In genomic region chr9:124939944-124940343, GRCh38 we compare ENCODE assay signal across 8 cellular contexts. TPM values are rescaled to one million over a fixed set of nuclear protein-coding genes. Genes with fewer than 3 reads are reported as not detected.
DNase-seq lines count a peak whose midpoint lies in the region; ATAC-seq and TF ChIP-seq lines count a peak whose summit lies in the region.

No MANE protein-coding gene starts in this region.

- peaks cover 11 to 22% (median 13%) of the 10 kb centered on the region in 4 donors for H3K4me1 ChIP-seq in upper lobe of left lung

- no peaks in the 10 kb centered on the region for H3K27me3 ChIP-seq in upper lobe of left lung

- DNase-seq in activated naive CD4-positive, alpha-beta T cell treated with Interleukin-2 at 50 U/mL for 16 hours, result no peak
- DNase-seq in memory B cell (ENCODE audit: low spot score in 2 of 2), result no peak
- DNase-seq in upper lobe of left lung, result no peak
- DNase-seq in COLO829 (ENCODE audit: low spot score), result no peak
- DNase-seq in T-helper 9 cell, result no peak

- H3K36me3 Mint-ChIP-seq in activated naive CD4-positive, alpha-beta T cell treated with anti-CD3 and anti-CD28 coated beads, Interleukin-2, amount 50 U/mL, for 24 hours, result peaks cover 11% of the 10 kb centered on the region
- H3K36me3 Mint-ChIP-seq in brain, result peaks cover 22% of the 10 kb centered on the region
- H3K36me3 Mint-ChIP-seq in memory B cell, result peaks cover 7% of the 10 kb centered on the region

- peaks cover 0 to 32% (median 7%) of the 10 kb centered on the region in 4 donors for H3K36me3 ChIP-seq in upper lobe of left lung

- H3K27ac ChIP-seq in upper lobe of left lung, result peak overlapping the region; percentile 95 to 98 (median 96)

- peak overlapping the region; percentile 98 for H3K4me3 Mint-ChIP-seq in activated naive CD4-positive, alpha-beta T cell treated with anti-CD3 and anti-CD28 coated beads, Interleukin-2, amount 50 U/mL, for 24 hours
- H3K4me3 Mint-ChIP-seq in brain, result peak overlapping the region; percentile 90 to 96 (median 94)
- peak overlapping the region; percentile 93 for H3K4me3 Mint-ChIP-seq in memory B cell

- no peak for TF ChIP-seq POLR2A in upper lobe of left lung (IDR thresholded peaks at IDR 0.05)

- TF ChIP-seq CTCF in brain (conservative IDR thresholded peaks at IDR 0.05), result no peak
- no peak for TF ChIP-seq CTCF in upper lobe of left lung (IDR thresholded peaks at IDR 0.05)

- no peaks in the 10 kb centered on the region for H3K9me3 Mint-ChIP-seq in activated naive CD4-positive, alpha-beta T cell treated with anti-CD3 and anti-CD28 coated beads, Interleukin-2, amount 50 U/mL, for 24 hours
- no peaks in the 10 kb centered on the region for H3K9me3 Mint-ChIP-seq in brain
- H3K9me3 Mint-ChIP-seq in memory B cell, result no peaks in the 10 kb centered on the region

- TF ChIP-seq EP300 in upper lobe of left lung (IDR thresholded peaks at IDR 0.05), result no peak

- ATAC-seq in memory B cell (ENCODE audit: low read depth), result no peak
- no peak for ATAC-seq in upper lobe of left lung (ENCODE audit: low FRiP score in 2 of 2)
- no peak for ATAC-seq in HG03108 (IDR thresholded peaks at IDR 0.05; ENCODE audit: unreplicated experiment)

- H3K9me3 ChIP-seq in upper lobe of left lung, result no peaks in the 10 kb centered on the region

- peak overlapping the region; percentile 73 for H3K27ac Mint-ChIP-seq in activated naive CD4-positive, alpha-beta T cell treated with anti-CD3 and anti-CD28 coated beads, Interleukin-2, amount 50 U/mL, for 24 hours
- H3K27ac Mint-ChIP-seq in brain (peak overlapping the region; percentile 91 to 98 (median 95)), memory B cell (peak overlapping the region; percentile 91)

- H3K4me3 ChIP-seq in upper lobe of left lung, result peak overlapping the region in 3 of 4 donors; percentile 59 to 85 (median 79)

- peaks cover 30% of the 10 kb centered on the region for H3K4me1 Mint-ChIP-seq in activated naive CD4-positive, alpha-beta T cell treated with anti-CD3 and anti-CD28 coated beads, Interleukin-2, amount 50 U/mL, for 24 hours
- H3K4me1 Mint-ChIP-seq in brain, result peaks cover 38% of the 10 kb centered on the region
- H3K4me1 Mint-ChIP-seq in memory B cell, result peaks cover 12% of the 10 kb centered on the region

- H3K27me3 Mint-ChIP-seq in activated naive CD4-positive, alpha-beta T cell treated with anti-CD3 and anti-CD28 coated beads, Interleukin-2, amount 50 U/mL, for 24 hours, result no peaks in the 10 kb centered on the region
- H3K27me3 Mint-ChIP-seq in brain, result no peaks in the 10 kb centered on the region
- no peaks in the 10 kb centered on the region for H3K27me3 Mint-ChIP-seq in memory B cell

RNA-seq across cellular contexts. Expression of gene GOLGA1, which starts 0.9 kb away (rescaled TPM):
- 10.0 TPM for polyA plus RNA-seq in brain (ENCODE audit: insufficient read depth, low read depth, low replicate concordance)
- total RNA-seq in upper lobe of left lung, result 10 to 100 TPM; 15.5 to 53.4 (median 19.8) TPM
